Comparison of ENCODE assay signal across 8 cellular contexts in genomic region chr1:1407101-1407956, GRCh38. TPM values are rescaled to one million over a fixed set of nuclear protein-coding genes. Genes with fewer than 3 reads are reported as not detected.
DNase-seq lines count a peak whose midpoint lies in the region; ATAC-seq and TF ChIP-seq lines count a peak whose summit lies in the region.

Gene MRPL20, minus strand, starts transcription at chr1:1407293. Its CDS starts 76 bp downstream, at chr1:1407217.

- no peak for TF ChIP-seq RAD21 in Ishikawa (IDR thresholded peaks at IDR 0.05; ENCODE audit: low read depth)

- no peak for TF ChIP-seq CTCF in epithelial cell of proximal tubule (conservative IDR thresholded peaks at IDR 0.05; ENCODE audit: low read depth, low read length)

- peak; percentile 91 for ATAC-seq in GM21576 (IDR thresholded peaks at IDR 0.05; ENCODE audit: unreplicated experiment)

- DNase-seq in DMS153 (lab: John Stamatoyannopoulos, UW) (peak; percentile 90), OCI-M2 (lab: John Stamatoyannopoulos, UW; ENCODE audit: unreplicated experiment) (peak; percentile 13), activated T-cell treated with anti-CD3 and anti-CD28 coated beads for 4 hours (peak; percentile 92), epithelial cell of proximal tubule (ENCODE audit: low read depth) (no peak), mucosa of gallbladder (ENCODE audit: low spot score) (peak; percentile 96)
- DNase-seq in stimulated activated CD8-positive, alpha-beta memory T cell treated with anti-CD3 and anti-CD28 coated beads, Interleukin-4, amount 100 ng/mL, for 4 hours (ENCODE audit: low read depth in 2 of 2, low spot score in 1 of 2) = peak; percentile 92 to 93

- peak within 1 kb of the TSS; percentile 98 for H3K4me3 ChIP-seq in epithelial cell of proximal tubule (ENCODE audit: low read depth, low read length)

- TF ChIP-seq EP300 in Ishikawa (IDR thresholded peaks at IDR 0.05; ENCODE audit: borderline replicate concordance) = peak; percentile 64; the same call in 1 of the 2 replicates

TF ChIP-seq in Ishikawa, 13 proteins besides CTCF, POLR2A, EP300 and RAD21:
- TF ChIP-seq CEBPB (IDR thresholded peaks at IDR 0.05) (no peak), CREB1 (IDR thresholded peaks at IDR 0.05; ENCODE audit: low read depth) (peak; percentile 48; the same call in 1 of the 2 replicates), EGR1 (IDR thresholded peaks at IDR 0.05) (peak; percentile 89), USF1 (IDR thresholded peaks at IDR 0.05) (peak; percentile 71), MAX (IDR thresholded peaks at IDR 0.05) (peak; percentile 95), TEAD4 (IDR thresholded peaks at IDR 0.05) (peak; percentile 47; the same call in 1 of the 2 replicates), NFIC (IDR thresholded peaks at IDR 0.05) (peak; percentile 47; the same call in 1 of the 2 replicates), ZBTB7A (IDR thresholded peaks at IDR 0.05; ENCODE audit: low read depth) (no peak), TAF1 (IDR thresholded peaks at IDR 0.05; ENCODE audit: low read depth) (peak; percentile 99), REST (IDR thresholded peaks at IDR 0.05; ENCODE audit: low read depth) (peak; percentile 19; the same call in 1 of the 2 replicates), YY1 (IDR thresholded peaks at IDR 0.05; ENCODE audit: low read depth) (peak; percentile 97), FOXM1 (IDR thresholded peaks at IDR 0.05; ENCODE audit: borderline replicate concordance, low read depth) (no peak), TCF12 (IDR thresholded peaks at IDR 0.05; ENCODE audit: low read depth) (peak; percentile 78)

RNA-seq across cellular contexts. Expression of gene MRPL20, which starts in this region (rescaled TPM):
- 150 and 246 TPM in 2 replicates for total RNA-seq in epithelial cell of proximal tubule
- 99.2 TPM for total RNA-seq in mucosa of gallbladder
